Comparison of ENCODE assay signal across 15 cellular contexts in genomic region chr5:126866837-126867236, GRCh38.
"Had no signal": no experiment of that assay in that cellular context is flagged by ENCODE, and none has a peak within 500 bp of the region (broad histone marks: within the 10 kb centered on the region; RNA-seq: fewer than 3 reads in every experiment).

No MANE protein-coding gene starts in this region.

- H3K27me3 Mint-ChIP-seq: naive thymus-derived CD4-positive, alpha-beta T cell; stimulated activated memory B cell treated with anti-CD40 and anti-IgM and Interleukin-4, amounts not matched to agents 10 μg/mL and 1 μg/mL and 100 μg/mL, for 72 hours; T-cell had no signal

- H3K27me3 ChIP-seq: cardiac muscle cell, transverse colon had no signal

- H3K4me1 ChIP-seq: transverse colon had no signal

- H3K9me3 ChIP-seq: transverse colon had no signal

- H3K4me3 Mint-ChIP-seq: activated naive CD4-positive, alpha-beta T cell treated with anti-CD3 and anti-CD28 coated beads for 36 hours; stimulated activated memory B cell treated with anti-CD40 and anti-IgM and Interleukin-4, amounts not matched to agents 10 μg/mL and 1 μg/mL and 100 μg/mL, for 72 hours; T-cell had no signal

- DNase-seq: activated CD4-positive, alpha-beta T cell treated with anti-CD3 and anti-CD28 coated beads, Interleukin-2, amount 50 U/mL, for 4 hours; activated naive CD4-positive, alpha-beta T cell treated with anti-CD3 and anti-CD28 coated beads for 36 hours; activated T-cell treated with anti-CD3 and anti-CD28 coated beads, Interleukin-2, amount 50 U/mL, for 1 hour; cortex of kidney; effector memory CD4-positive, alpha-beta T cell; foreskin melanocyte; mammary epithelial cell; naive thymus-derived CD4-positive, alpha-beta T cell; stimulated activated CD4-positive, alpha-beta T cell treated with anti-CD3 and anti-CD28 coated beads, Interleukin-2, amount 100 ng/mL, for 48 hours; T-cell; T-helper 9 cell; transverse colon had no signal

- H3K36me3 ChIP-seq: cardiac muscle cell, transverse colon had no signal

- H3K27ac ChIP-seq: cardiac muscle cell, transverse colon had no signal

- H3K9me3 Mint-ChIP-seq: activated naive CD4-positive, alpha-beta T cell treated with anti-CD3 and anti-CD28 coated beads for 36 hours; activated T-helper 2 cell treated with anti-CD3 and anti-CD28 coated beads, Interferon-gamma antibody, Interleukin-2, Interleukin-4, amounts not matched to agents 10 μg/mL and 5 μg/mL and 100 μg/mL, durations not matched to agents 14 hours and 24 hours and 36 hours; stimulated activated memory B cell treated with anti-CD40 and anti-IgM and Interleukin-4, amounts not matched to agents 10 μg/mL and 1 μg/mL and 100 μg/mL, for 72 hours; T-cell had no signal

- H3K27ac Mint-ChIP-seq: activated naive CD4-positive, alpha-beta T cell treated with anti-CD3 and anti-CD28 coated beads for 36 hours; activated T-helper 2 cell treated with anti-CD3 and anti-CD28 coated beads, Interferon-gamma antibody, Interleukin-2, Interleukin-4, amounts not matched to agents 10 μg/mL and 5 μg/mL and 100 μg/mL, durations not matched to agents 14 hours and 24 hours and 36 hours; stimulated activated memory B cell treated with anti-CD40 and anti-IgM and Interleukin-4, amounts not matched to agents 10 μg/mL and 1 μg/mL and 100 μg/mL, for 72 hours; T-cell had no signal

- ATAC-seq: naive thymus-derived CD4-positive, alpha-beta T cell; stimulated activated memory B cell treated with anti-CD40 and anti-IgM and Interleukin-4, amounts not matched to agents 10 μg/mL and 1 μg/mL and 100 μg/mL, for 72 hours; T-cell had no signal

- H3K4me3 ChIP-seq: cardiac muscle cell, transverse colon had no signal

- H3K36me3 Mint-ChIP-seq: T-cell had no signal
